In genomic region chr1:145960468-145961108, GRCh38 we compare ENCODE assay signal across 8 cellular contexts. TPM values are rescaled to one million over a fixed set of nuclear protein-coding genes. Genes with fewer than 3 reads are reported as not detected.
DNase-seq lines count a peak whose midpoint lies in the region; ATAC-seq and TF ChIP-seq lines count a peak whose summit lies in the region.

No MANE protein-coding gene starts in this region.

- ATAC-seq in lower lobe of right lung (peak; percentile 48), GM21619 (IDR thresholded peaks at IDR 0.05; ENCODE audit: unreplicated experiment) (no peak), HG03521 (IDR thresholded peaks at IDR 0.05; ENCODE audit: unreplicated experiment) (no peak)
- no peak for ATAC-seq in stimulated activated memory B cell treated with anti-CD40 and anti-IgM and Interleukin-4, amounts not matched to agents 10 μg/mL and 1 μg/mL and 100 μg/mL, for 72 hours

- peak overlapping the region; percentile 60 for H3K27ac Mint-ChIP-seq in activated CD4-positive, alpha-beta T cell treated with anti-CD3 and anti-CD28 coated beads, Interleukin-2, amount 10 ng/mL, durations not matched to agents 24 days and 14 days
- peak overlapping the region; percentile 86 for H3K27ac Mint-ChIP-seq in stimulated activated memory B cell treated with anti-CD40 and anti-IgM and Interleukin-4, amounts not matched to agents 10 μg/mL and 1 μg/mL and 100 μg/mL, for 72 hours

- no peaks in the 10 kb centered on the region for H3K27me3 Mint-ChIP-seq in activated CD4-positive, alpha-beta T cell treated with anti-CD3 and anti-CD28 coated beads, Interleukin-2, amount 10 ng/mL, durations not matched to agents 24 days and 14 days
- no peaks in the 10 kb centered on the region for H3K27me3 Mint-ChIP-seq in stimulated activated memory B cell treated with anti-CD40 and anti-IgM and Interleukin-4, amounts not matched to agents 10 μg/mL and 1 μg/mL and 100 μg/mL, for 72 hours

- no peaks in the 10 kb centered on the region for H3K9me3 Mint-ChIP-seq in activated CD4-positive, alpha-beta T cell treated with anti-CD3 and anti-CD28 coated beads, Interleukin-2, amount 10 ng/mL, durations not matched to agents 24 days and 14 days
- H3K9me3 Mint-ChIP-seq in stimulated activated memory B cell treated with anti-CD40 and anti-IgM and Interleukin-4, amounts not matched to agents 10 μg/mL and 1 μg/mL and 100 μg/mL, for 72 hours: no peaks in the 10 kb centered on the region

- peak; percentile 31 for TF ChIP-seq CTCF in lower lobe of right lung (IDR thresholded peaks at IDR 0.05)

- intact Hi-C loops in activated CD4-positive, alpha-beta T cell treated with anti-CD3 and anti-CD28 coated beads, Interleukin-2, amount 10 ng/mL, durations not matched to agents 24 days and 14 days (cut with micrococcal nuclease): loop anchor here (5.0 kb wide), 1 partner anchor 92 kb away; no protein-coding TSS in a partner anchor
- intact Hi-C loops in lower lobe of right lung (cut with DNase I): no loop called here

- peak overlapping the region; percentile 98 for H3K4me3 Mint-ChIP-seq in activated CD4-positive, alpha-beta T cell treated with anti-CD3 and anti-CD28 coated beads, Interleukin-2, amount 10 ng/mL, durations not matched to agents 24 days and 14 days
- peak overlapping the region; percentile 85 for H3K4me3 Mint-ChIP-seq in stimulated activated memory B cell treated with anti-CD40 and anti-IgM and Interleukin-4, amounts not matched to agents 10 μg/mL and 1 μg/mL and 100 μg/mL, for 72 hours

- peaks cover 58% of the 10 kb centered on the region for H3K4me1 Mint-ChIP-seq in activated CD4-positive, alpha-beta T cell treated with anti-CD3 and anti-CD28 coated beads, Interleukin-2, amount 10 ng/mL, durations not matched to agents 24 days and 14 days
- H3K4me1 Mint-ChIP-seq in stimulated activated memory B cell treated with anti-CD40 and anti-IgM and Interleukin-4, amounts not matched to agents 10 μg/mL and 1 μg/mL and 100 μg/mL, for 72 hours: peaks cover 81% of the 10 kb centered on the region

- peak overlapping the region; percentile 69 for H3K4me3 ChIP-seq in lower lobe of right lung

- no peaks in the 10 kb centered on the region for H3K9me3 ChIP-seq in lower lobe of right lung

- DNase-seq in GM03348 (ENCODE audit: low spot score) (peak; percentile 88), NCI-H2081 (lab: John Stamatoyannopoulos, UW) (peak; percentile 74 to 76), lower lobe of right lung (peak; percentile 83)
- DNase-seq in activated CD4-positive, alpha-beta T cell treated with anti-CD3 and anti-CD28 coated beads, Interleukin-2, amount 10 ng/mL, durations not matched to agents 24 days and 14 days: peak; percentile 88
- DNase-seq in effector CD8-positive, alpha-beta T cell (lab: John Stamatoyannopoulos, UW): peak; percentile 53

- peaks cover 69% of the 10 kb centered on the region for H3K4me1 ChIP-seq in lower lobe of right lung

- H3K27me3 ChIP-seq in lower lobe of right lung (ENCODE audit: low read depth): no peaks in the 10 kb centered on the region

- H3K36me3 Mint-ChIP-seq in activated CD4-positive, alpha-beta T cell treated with anti-CD3 and anti-CD28 coated beads, Interleukin-2, amount 10 ng/mL, durations not matched to agents 24 days and 14 days (ENCODE audit: low read depth): peaks cover 2% of the 10 kb centered on the region
- H3K36me3 Mint-ChIP-seq in stimulated activated memory B cell treated with anti-CD40 and anti-IgM and Interleukin-4, amounts not matched to agents 10 μg/mL and 1 μg/mL and 100 μg/mL, for 72 hours: no peaks in the 10 kb centered on the region

- peak overlapping the region; percentile 80 for H3K27ac ChIP-seq in lower lobe of right lung

- no peaks in the 10 kb centered on the region for H3K36me3 ChIP-seq in lower lobe of right lung

RNA-seq across cellular contexts. Expression of gene LIX1L, which starts 2.8 kb away (rescaled TPM):
- 37.8 and 38.4 TPM in 2 replicates for total RNA-seq in activated CD4-positive, alpha-beta T cell treated with anti-CD3 and anti-CD28 coated beads, Interleukin-2, amount 10 ng/mL, durations not matched to agents 24 days and 14 days
- total RNA-seq in lower lobe of right lung: 30.9 TPM

RNA-seq across cellular contexts. Expression of gene ANKRD34A, which starts 3.8 kb away (rescaled TPM):
- total RNA-seq in activated CD4-positive, alpha-beta T cell treated with anti-CD3 and anti-CD28 coated beads, Interleukin-2, amount 10 ng/mL, durations not matched to agents 24 days and 14 days: 4.8 and 5.2 TPM in 2 replicates
- 0.41 TPM for total RNA-seq in lower lobe of right lung

RNA-seq across cellular contexts. Expression of gene POLR3GL, which starts 3.9 kb away (rescaled TPM):
- 12.1 and 12.6 TPM in 2 replicates for total RNA-seq in activated CD4-positive, alpha-beta T cell treated with anti-CD3 and anti-CD28 coated beads, Interleukin-2, amount 10 ng/mL, durations not matched to agents 24 days and 14 days
- 25.4 TPM for total RNA-seq in lower lobe of right lung

RNA-seq across cellular contexts. Expression of gene RBM8A, which starts 33.3 kb away (rescaled TPM):
- 326 and 355 TPM in 2 replicates for total RNA-seq in activated CD4-positive, alpha-beta T cell treated with anti-CD3 and anti-CD28 coated beads, Interleukin-2, amount 10 ng/mL, durations not matched to agents 24 days and 14 days
- total RNA-seq in lower lobe of right lung: 109 TPM

RNA-seq across cellular contexts. Expression of gene TXNIP, which starts 35.8 kb away (rescaled TPM):
- total RNA-seq in activated CD4-positive, alpha-beta T cell treated with anti-CD3 and anti-CD28 coated beads, Interleukin-2, amount 10 ng/mL, durations not matched to agents 24 days and 14 days: 83.4 and 85.2 TPM in 2 replicates
- 1,554 TPM for total RNA-seq in lower lobe of right lung

Comparison
In these comparisons a context has a peak if more than half of its experiments do, and no peak if none do; other contexts are left out.
1. ATAC-seq: peak in lower lobe of right lung (2 of 2); none in stimulated activated memory B cell treated with anti-CD40 and anti-IgM and Interleukin-4, amounts not matched to agents 10 μg/mL and 1 μg/mL and 100 μg/mL, for 72 hours (single experiment), GM21619 (single experiment) and HG03521 (single experiment).
2. Peak in every context shown above with its lines, with median percentiles within 50 percentile points of each other: DNase-seq.